Comparison of ENCODE assay signal across 1 cellular context in the genomic region with DNA sequence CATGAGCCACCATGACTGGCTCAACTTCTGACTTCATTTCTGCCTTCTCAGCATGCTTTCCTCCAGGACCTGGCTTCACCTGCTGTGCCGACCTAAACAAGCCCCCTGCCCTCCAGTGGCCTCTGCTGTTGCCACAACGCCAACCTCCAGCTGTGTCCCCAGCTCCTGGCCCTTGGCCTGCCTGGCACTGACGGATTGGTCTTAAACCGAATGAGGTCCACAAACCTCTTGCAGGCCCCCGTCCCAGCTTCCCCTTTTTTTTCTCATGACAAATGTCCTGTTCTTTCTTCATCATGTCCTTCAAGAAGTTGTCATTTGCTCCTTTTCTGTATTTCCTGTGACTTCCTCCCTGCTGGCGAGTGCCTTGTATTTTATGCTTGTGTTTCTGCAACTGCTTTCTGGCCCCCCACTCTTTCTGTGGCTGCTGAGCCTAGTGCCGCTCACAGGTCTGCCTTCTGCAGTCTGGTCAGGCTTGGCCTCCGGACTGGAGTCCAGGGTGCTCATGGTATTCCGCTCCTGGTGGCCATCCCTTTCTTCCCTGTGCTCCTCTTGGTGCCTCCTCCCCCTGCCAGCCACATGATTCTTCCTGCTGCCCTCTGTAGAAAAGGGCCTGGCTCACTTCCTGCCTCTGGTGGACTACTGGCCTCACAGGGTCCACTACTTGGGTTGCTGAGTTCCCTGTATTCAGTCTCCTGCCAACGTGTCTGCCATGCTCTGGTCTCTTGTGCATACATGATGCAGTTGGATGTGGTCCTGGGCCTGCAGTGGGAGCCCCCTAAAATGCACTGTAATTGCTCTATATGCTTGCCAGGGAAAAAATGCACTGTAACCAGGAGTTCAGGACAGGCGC.
TF ChIP-seq lines count a peak whose summit lies in the region.

No MANE protein-coding gene starts in this region.

TF ChIP-seq in H1, 55 proteins besides CTCF, POLR2A, EP300 and RAD21:
- TF ChIP-seq MAX (IDR thresholded peaks at IDR 0.05) (no peak), KDM4A (IDR thresholded peaks at IDR 0.05; ENCODE audit: low read depth, low read length, severe bottlenecking) (no peak), TAF7 (optimal IDR thresholded peaks at IDR 0.05; ENCODE audit: borderline replicate concordance, low read depth, low read length) (no peak), CTBP2 (IDR thresholded peaks at IDR 0.05; ENCODE audit: borderline replicate concordance, insufficient read depth, insufficient read length, low read length) (no peak), ATF2 (IDR thresholded peaks at IDR 0.05; ENCODE audit: low read length) (no peak), YY1 (IDR thresholded peaks at IDR 0.05; ENCODE audit: low read depth, low read length) (no peak), CBX8 (IDR thresholded peaks at IDR 0.05; ENCODE audit: borderline replicate concordance, low read depth, low read length) (no peak), RXRA (IDR thresholded peaks at IDR 0.05; ENCODE audit: insufficient read depth, low read depth, low read length) (no peak), ATF3 (IDR thresholded peaks at IDR 0.05; ENCODE audit: insufficient read depth, low read depth, low read length) (no peak), EZH2 (IDR thresholded peaks at IDR 0.05; ENCODE audit: low read depth, low read length, severe bottlenecking) (no peak), FOSL1 (IDR thresholded peaks at IDR 0.05; ENCODE audit: insufficient read depth, low read depth, low read length) (no peak), SIX5 (IDR thresholded peaks at IDR 0.05; ENCODE audit: low read depth, low read length) (no peak), TCF12 (IDR thresholded peaks at IDR 0.05; ENCODE audit: low read depth, low read length) (no peak), GABPA (IDR thresholded peaks at IDR 0.05; ENCODE audit: borderline replicate concordance, insufficient read depth, low read length) (no peak), ASH2L (IDR thresholded peaks at IDR 0.05; ENCODE audit: low read length) (no peak), HDAC2 (IDR thresholded peaks at IDR 0.05; ENCODE audit: borderline replicate concordance in 1 of 2, low read depth in 2 of 2, low read length in 2 of 2) (no peak), POLR2AphosphoS5 (IDR thresholded peaks at IDR 0.05; ENCODE audit: low read depth, low read length) (no peak)
- TF ChIP-seq, protein P1, sequence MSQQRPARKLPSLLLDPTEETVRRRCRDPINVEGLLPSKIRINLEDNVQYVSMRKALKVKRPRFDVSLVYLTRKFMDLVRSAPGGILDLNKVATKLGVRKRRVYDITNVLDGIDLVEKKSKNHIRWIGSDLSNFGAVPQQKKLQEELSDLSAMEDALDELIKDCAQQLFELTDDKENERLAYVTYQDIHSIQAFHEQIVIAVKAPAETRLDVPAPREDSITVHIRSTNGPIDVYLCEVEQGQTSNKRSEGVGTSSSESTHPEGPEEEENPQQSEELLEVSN (IDR thresholded peaks at IDR 0.05): no peak
